Comparison of ENCODE assay signal across 8 cellular contexts in the genomic region with DNA sequence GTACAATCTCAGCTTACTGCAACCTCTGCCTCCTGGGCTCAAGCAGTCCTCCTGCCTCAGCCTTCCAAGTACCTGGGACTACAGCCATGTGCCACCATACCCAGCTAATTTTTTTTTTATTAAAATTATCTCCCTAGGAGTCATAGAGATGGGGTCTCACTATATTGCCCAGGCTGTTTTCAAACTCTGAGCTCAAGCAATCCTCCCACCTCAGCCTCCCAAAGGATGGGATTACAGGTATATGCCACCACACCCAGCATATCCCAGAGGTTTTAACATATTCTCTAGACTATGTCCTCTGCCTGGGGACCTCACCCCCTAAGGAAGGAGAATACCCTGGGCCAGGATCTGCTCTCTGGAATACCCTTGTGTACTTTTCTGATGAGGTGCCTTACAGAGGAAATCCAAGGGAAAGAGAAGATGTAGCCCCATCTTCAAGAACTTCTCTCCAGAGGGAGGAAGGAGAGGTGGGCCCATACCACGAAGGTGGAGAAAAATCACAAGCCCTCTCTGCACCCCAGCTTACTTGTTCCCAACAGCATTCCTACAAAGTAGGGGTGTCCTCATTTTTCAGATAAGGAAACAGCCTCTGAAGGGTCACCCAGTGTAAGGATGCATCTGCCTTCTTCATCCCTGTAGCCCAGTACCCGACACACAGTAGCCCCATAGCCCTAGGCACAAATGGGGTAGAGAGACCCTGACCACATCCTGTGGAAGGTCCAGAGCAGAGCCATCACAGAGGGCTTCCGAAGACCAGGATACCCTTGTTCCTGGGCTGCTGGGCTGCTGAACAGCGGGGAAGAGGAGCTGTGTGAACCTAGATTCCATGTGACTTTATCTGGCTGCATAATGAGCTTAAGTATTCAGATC.
DNase-seq lines count a peak whose midpoint lies in the region; ATAC-seq lines count a peak whose summit lies in the region.

No MANE protein-coding gene starts in this region.

- DNase-seq in activated T-helper 2 cell treated with anti-CD3 and anti-CD28 coated beads, Interferon-gamma antibody, Interleukin-2, Interleukin-4, amounts not matched to agents 10 μg/mL and 5 μg/mL and 100 μg/mL, durations not matched to agents 14 hours and 24 hours and 36 hours (ENCODE audit: low spot score): no peak
- DNase-seq in naive thymus-derived CD4-positive, alpha-beta T cell: no peak
- DNase-seq in iPS-NIHi7 (ENCODE audit: extremely low spot score) (no peak), DMS 273 treated with DMSO at 0.1 percent for 48 hours (lab: John Stamatoyannopoulos, UW) (no peak), caudate nucleus (lab: John Stamatoyannopoulos, UW) (no peak)

- peak overlapping the region; percentile 23 for H3K4me3 Mint-ChIP-seq in activated T-helper 2 cell treated with anti-CD3 and anti-CD28 coated beads, Interferon-gamma antibody, Interleukin-2, Interleukin-4, amounts not matched to agents 10 μg/mL and 5 μg/mL and 100 μg/mL, durations not matched to agents 14 hours and 24 hours and 36 hours (ENCODE audit: low read depth)
- peak overlapping the region in 8 of 10 donors; percentile 5 to 78 (median 28) for H3K4me3 Mint-ChIP-seq in naive thymus-derived CD4-positive, alpha-beta T cell

- CTCF ChIA-PET in naive thymus-derived CD4-positive, alpha-beta T cell (lab: Charles Lee): interaction anchor here (0.5 kb wide), 1 partner anchor 99 kb away, joined by 3 read pairs; no protein-coding TSS in a partner anchor

- no peak overlapping the region for H3K27ac ChIP-seq in naive thymus-derived CD4-positive, alpha-beta T cell (ENCODE audit: low read depth, low read length)
- H3K27ac ChIP-seq in caudate nucleus (ENCODE audit: low read depth, low read length): no peak overlapping the region

- no peaks in the 10 kb centered on the region for H3K27me3 Mint-ChIP-seq in activated T-helper 2 cell treated with anti-CD3 and anti-CD28 coated beads, Interferon-gamma antibody, Interleukin-2, Interleukin-4, amounts not matched to agents 10 μg/mL and 5 μg/mL and 100 μg/mL, durations not matched to agents 14 hours and 24 hours and 36 hours (ENCODE audit: low read depth)
- H3K27me3 Mint-ChIP-seq in naive thymus-derived CD4-positive, alpha-beta T cell: no peaks in the 10 kb centered on the region

- H3K9me3 ChIP-seq in naive thymus-derived CD4-positive, alpha-beta T cell (ENCODE audit: control insufficient read depth in 2 of 3, low read length in 3 of 3): no peaks in the 10 kb centered on the region

- intact Hi-C loops in activated T-helper 2 cell treated with anti-CD3 and anti-CD28 coated beads, Interferon-gamma antibody, Interleukin-2, Interleukin-4, amounts not matched to agents 10 μg/mL and 5 μg/mL and 100 μg/mL, durations not matched to agents 14 hours and 24 hours and 36 hours (cut with micrococcal nuclease): loop anchor here (1.0 to 5.0 kb wide), 10 partner anchors 10 to 253 kb away; no protein-coding TSS in a partner anchor
- intact Hi-C loops in naive thymus-derived CD4-positive, alpha-beta T cell (cut with micrococcal nuclease): loop anchor here in 1 of 2 donors (1.0 to 5.0 kb wide), 3 partner anchors 10 to 128 kb away; no protein-coding TSS in a partner anchor

- H3K4me1 ChIP-seq in naive thymus-derived CD4-positive, alpha-beta T cell (ENCODE audit: control insufficient read depth in 2 of 2, insufficient read depth in 2 of 2, low read length in 2 of 2): peaks cover 16 to 18% of the 10 kb centered on the region in 2 donors

- H3K36me3 Mint-ChIP-seq in activated T-helper 2 cell treated with anti-CD3 and anti-CD28 coated beads, Interferon-gamma antibody, Interleukin-2, Interleukin-4, amounts not matched to agents 10 μg/mL and 5 μg/mL and 100 μg/mL, durations not matched to agents 14 hours and 24 hours and 36 hours (ENCODE audit: low read depth): peaks cover 61% of the 10 kb centered on the region
- H3K36me3 Mint-ChIP-seq in naive thymus-derived CD4-positive, alpha-beta T cell: peaks cover 0 to 23% (median 9%) of the 10 kb centered on the region in 5 donors

- ATAC-seq in GM21825 (IDR thresholded peaks at IDR 0.05; ENCODE audit: unreplicated experiment) (peak; percentile 26), HG02981 (IDR thresholded peaks at IDR 0.05; ENCODE audit: unreplicated experiment) (no peak)
- peak; percentile 4 for ATAC-seq in naive thymus-derived CD4-positive, alpha-beta T cell

- peak overlapping the region; percentile 22; the same call in 1 of the 2 replicates for H3K4me3 ChIP-seq in GM08714 (ENCODE audit: low read length)
- H3K4me3 ChIP-seq in naive thymus-derived CD4-positive, alpha-beta T cell (ENCODE audit: low read length): no peak overlapping the region

- H3K27me3 ChIP-seq in naive thymus-derived CD4-positive, alpha-beta T cell (ENCODE audit: control insufficient read depth in 2 of 2, insufficient read depth in 2 of 2, low read length in 2 of 2): no peaks in the 10 kb centered on the region

- peak overlapping the region; percentile 92 for H3K27ac Mint-ChIP-seq in activated T-helper 2 cell treated with anti-CD3 and anti-CD28 coated beads, Interferon-gamma antibody, Interleukin-2, Interleukin-4, amounts not matched to agents 10 μg/mL and 5 μg/mL and 100 μg/mL, durations not matched to agents 14 hours and 24 hours and 36 hours
- peak overlapping the region in 7 of 9 donors; percentile 1 to 88 (median 21) for H3K27ac Mint-ChIP-seq in naive thymus-derived CD4-positive, alpha-beta T cell

- no peaks in the 10 kb centered on the region for H3K9me3 Mint-ChIP-seq in activated T-helper 2 cell treated with anti-CD3 and anti-CD28 coated beads, Interferon-gamma antibody, Interleukin-2, Interleukin-4, amounts not matched to agents 10 μg/mL and 5 μg/mL and 100 μg/mL, durations not matched to agents 14 hours and 24 hours and 36 hours
- H3K9me3 Mint-ChIP-seq in naive thymus-derived CD4-positive, alpha-beta T cell: no peaks in the 10 kb centered on the region

- POLR2A ChIA-PET in naive thymus-derived CD4-positive, alpha-beta T cell (lab: Charles Lee): no interaction called here

- H3K4me1 Mint-ChIP-seq in activated T-helper 2 cell treated with anti-CD3 and anti-CD28 coated beads, Interferon-gamma antibody, Interleukin-2, Interleukin-4, amounts not matched to agents 10 μg/mL and 5 μg/mL and 100 μg/mL, durations not matched to agents 14 hours and 24 hours and 36 hours (ENCODE audit: low read depth): peaks cover 83% of the 10 kb centered on the region
- H3K4me1 Mint-ChIP-seq in naive thymus-derived CD4-positive, alpha-beta T cell: peaks cover 25 to 84% (median 29%) of the 10 kb centered on the region in 7 donors

- no peaks in the 10 kb centered on the region for H3K36me3 ChIP-seq in naive thymus-derived CD4-positive, alpha-beta T cell (ENCODE audit: control insufficient read depth in 2 of 3, insufficient read depth in 3 of 3, low read length in 3 of 3)
